Comparison of ENCODE assay signal across 13 cellular contexts in the genomic region with DNA sequence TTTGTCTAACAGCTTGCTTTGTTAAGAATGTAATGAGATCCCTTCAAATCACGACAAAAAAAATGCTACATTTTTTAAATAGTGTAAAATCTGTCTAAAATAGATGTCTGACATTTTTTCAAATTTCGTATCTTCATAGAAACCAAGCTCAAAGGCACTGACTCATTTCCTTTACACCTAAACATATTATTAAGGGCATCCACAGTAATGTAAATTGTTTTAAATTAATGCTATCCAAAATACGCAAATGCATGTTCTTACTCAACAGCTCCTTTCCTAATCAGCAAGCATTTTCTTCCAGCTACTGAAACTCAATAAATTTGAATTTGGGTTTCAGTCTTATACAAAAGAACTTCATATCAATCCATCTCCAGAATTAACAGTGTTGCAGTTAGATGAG. TPM values are rescaled to one million over a fixed set of nuclear protein-coding genes. Genes with fewer than 3 reads are reported as not detected.
DNase-seq lines count a peak whose midpoint lies in the region; ATAC-seq and TF ChIP-seq lines count a peak whose summit lies in the region.
"Had no signal": no experiment of that assay in that cellular context is flagged by ENCODE, and none has a peak within 500 bp of the region (broad histone marks: within the 10 kb centered on the region; RNA-seq: fewer than 3 reads in every experiment).

No MANE protein-coding gene starts in this region.

- H3K27ac Mint-ChIP-seq in activated CD8-positive, alpha-beta memory T cell treated with anti-CD3 and anti-CD28 coated beads, Interleukin-2, amount 10 ng/mL, durations not matched to agents 7 days and 5 days, result peak overlapping the region; percentile 52
- H3K27ac Mint-ChIP-seq in activated naive CD8-positive, alpha-beta T cell treated with anti-CD3 and anti-CD28 coated beads, Interleukin-2, amount 50 U/mL, for 24 hours, result peak overlapping the region; percentile 38
- peak overlapping the region in 2 of 3 experiments; percentile 13 to 65 for H3K27ac Mint-ChIP-seq in nephron

- DNase-seq in activated CD8-positive, alpha-beta memory T cell treated with anti-CD3 and anti-CD28 coated beads, Interleukin-2, amount 10 ng/mL, durations not matched to agents 7 days and 5 days, result no peak
- no peak for DNase-seq in activated CD8-positive, alpha-beta memory T cell treated with anti-CD3 and anti-CD28 coated beads for 24 hours
- DNase-seq in IMR-90, result peak; percentile 85
- DNase-seq in activated naive CD8-positive, alpha-beta T cell treated with anti-CD3 and anti-CD28 coated beads, Interleukin-2, amount 50 U/mL, for 24 hours, result no peak
- no peak for DNase-seq in NCI-H226
- no peak for DNase-seq in central memory CD4-positive, alpha-beta T cell
- DNase-seq: ACHN, amniotic stem cell, COR-L47, NCI-H1417 treated with DMSO at 0.1 percent for 48 hours, NCI-H524 treated with DMSO at 0.1 percent for 48 hours had no signal

- peaks cover 7 to 21% of the 10 kb centered on the region in 2 experiments for H3K79me1 ChIP-seq in IMR-90 (ENCODE audit: low read depth in 1 of 2, low read length in 2 of 2)

- WGBS in IMR-90 (ENCODE audit: extremely low coverage in 2 of 2, insufficient read length in 1 of 2), 2 experiments, result no CpG with 5 or more reads among the region's 3 CpGs

- H3K4me1 ChIP-seq in IMR-90 (ENCODE audit: control insufficient read depth, insufficient read depth, low read length), result peaks cover 10% of the 10 kb centered on the region

- peak overlapping the region; percentile 89; the same call in 1 of the 2 replicates for H3K14ac ChIP-seq in IMR-90 (replicated peaks; ENCODE audit: low read depth, low read length)

- peak overlapping the region; percentile 74; the same call in 1 of the 2 replicates for H3K27ac ChIP-seq in IMR-90 (ENCODE audit: insufficient read depth, low read length)

- H3K4me3 Mint-ChIP-seq in activated CD8-positive, alpha-beta memory T cell treated with anti-CD3 and anti-CD28 coated beads, Interleukin-2, amount 10 ng/mL, durations not matched to agents 7 days and 5 days, result peak overlapping the region; percentile 23
- peak overlapping the region; percentile 33 for H3K4me3 Mint-ChIP-seq in activated naive CD8-positive, alpha-beta T cell treated with anti-CD3 and anti-CD28 coated beads, Interleukin-2, amount 50 U/mL, for 24 hours
- peak overlapping the region in 1 of 3 experiments; percentile 29 for H3K4me3 Mint-ChIP-seq in nephron

- peak overlapping the region; percentile 93; the same call in 1 of the 2 replicates for H3K4ac ChIP-seq in IMR-90 (ENCODE audit: low read depth, low read length)

- H4K8ac ChIP-seq in IMR-90 (ENCODE audit: low read depth in 2 of 2, low read length in 2 of 2), result peak overlapping the region in 1 of 2 experiments; percentile 85; a peak in 2 of 4 replicates

- peaks cover 18% of the 10 kb centered on the region for H3K36me3 Mint-ChIP-seq in activated CD8-positive, alpha-beta memory T cell treated with anti-CD3 and anti-CD28 coated beads, Interleukin-2, amount 10 ng/mL, durations not matched to agents 7 days and 5 days
- H3K36me3 Mint-ChIP-seq in activated naive CD8-positive, alpha-beta T cell treated with anti-CD3 and anti-CD28 coated beads, Interleukin-2, amount 50 U/mL, for 24 hours (ENCODE audit: low read depth), result peaks cover 15% of the 10 kb centered on the region
- peaks cover 5% of the 10 kb centered on the region for H3K36me3 Mint-ChIP-seq in nephron (ENCODE audit: low read depth)

- H4K91ac ChIP-seq in IMR-90 (ENCODE audit: insufficient read depth, low read depth, low read length), result peak overlapping the region; percentile 84; the same call in 1 of the 2 replicates

- no peaks in the 10 kb centered on the region for H3K9me3 ChIP-seq in IMR-90 (ENCODE audit: control insufficient read depth, insufficient read depth, low read length)

- intact Hi-C loops in IMR-90 (cut with micrococcal nuclease), result no loop called here

- no peak for TF ChIP-seq RAD21 in IMR-90 (IDR thresholded peaks at IDR 0.05; ENCODE audit: low read length)

- peak overlapping the region; percentile 96; the same call in 1 of the 2 replicates for H2BK20ac ChIP-seq in IMR-90 (ENCODE audit: low read depth, low read length)

- dilution Hi-C loops in IMR-90 (cut with HindIII; ENCODE audit: low sequenced_read_pairs, unreplicated experiment), result no loop called here

- peak overlapping the region; percentile 96 for H3K4me2 ChIP-seq in IMR-90 (ENCODE audit: low read depth, low read length)

- BruUV-seq in IMR-90 (replicated peaks; lab: Mats Ljungman, UMichigan), result no TSS peak

- peak overlapping the region; percentile 33; the same call in 1 of the 2 replicates for H3K9ac ChIP-seq in IMR-90 (ENCODE audit: low read depth, low read length)

- POLR2A ChIA-PET in IMR-90 (lab: Charles Lee; ENCODE audit: unreplicated experiment), result no interaction called here

- ATAC-seq in activated CD8-positive, alpha-beta memory T cell treated with anti-CD3 and anti-CD28 coated beads, Interleukin-2, amount 10 ng/mL, durations not matched to agents 7 days and 5 days, result no peak
- ATAC-seq in IMR-90 (ENCODE audit: low read depth), result no peak; the same call in 1 of the 2 replicates
- ATAC-seq in activated naive CD8-positive, alpha-beta T cell treated with anti-CD3 and anti-CD28 coated beads, Interleukin-2, amount 50 U/mL, for 24 hours, result no peak
- no peak for ATAC-seq in HG02970 (IDR thresholded peaks at IDR 0.05; ENCODE audit: low FRiP score, unreplicated experiment)

- no peak overlapping the region for H2AK9ac ChIP-seq in IMR-90 (replicated peaks; ENCODE audit: low read depth, low read length, poor library complexity)

- TF ChIP-seq POLR2A in IMR-90 (IDR thresholded peaks at IDR 0.05; ENCODE audit: low read depth, low read length), result no peak

- H2AFZ ChIP-seq in IMR-90 (replicated peaks; ENCODE audit: low read length, poor library complexity), result no peak overlapping the region

- H4K20me1 ChIP-seq in IMR-90 (ENCODE audit: insufficient read depth, low read length), result peaks cover 11% of the 10 kb centered on the region

- peak overlapping the region; percentile 67 for H3K56ac ChIP-seq in IMR-90 (ENCODE audit: extremely low read depth, insufficient read depth, low read length)

- H3K18ac ChIP-seq in IMR-90 (ENCODE audit: low read depth, low read length), result peak overlapping the region; percentile 88

- no peaks in the 10 kb centered on the region for H3K9me1 ChIP-seq in IMR-90 (ENCODE audit: insufficient read depth, low read length)

- H2BK5ac ChIP-seq in IMR-90 (ENCODE audit: low read depth, low read length, poor library complexity, severe bottlenecking), result peak overlapping the region; percentile 100

- peaks cover 45% of the 10 kb centered on the region for H3K4me1 Mint-ChIP-seq in activated CD8-positive, alpha-beta memory T cell treated with anti-CD3 and anti-CD28 coated beads, Interleukin-2, amount 10 ng/mL, durations not matched to agents 7 days and 5 days
- H3K4me1 Mint-ChIP-seq in activated naive CD8-positive, alpha-beta T cell treated with anti-CD3 and anti-CD28 coated beads, Interleukin-2, amount 50 U/mL, for 24 hours, result peaks cover 50% of the 10 kb centered on the region
- H3K4me1 Mint-ChIP-seq in nephron, result peaks cover 27% of the 10 kb centered on the region

- H2BK120ac ChIP-seq in IMR-90 (ENCODE audit: low read depth, low read length), result peak overlapping the region; percentile 88

- no peaks in the 10 kb centered on the region for H3K27me3 ChIP-seq in IMR-90 (ENCODE audit: control insufficient read depth, insufficient read depth, low read length)

- H4K5ac ChIP-seq in IMR-90 (ENCODE audit: low read depth, low read length), result peak overlapping the region; percentile 75; the same call in 1 of the 2 replicates

- in situ Hi-C loops in IMR-90 (cut with MboI; ENCODE audit: low sequenced_read_pairs), result no loop called here

- H3K23ac ChIP-seq in IMR-90 (ENCODE audit: low read depth, low read length), result peak overlapping the region; percentile 97; the same call in 1 of the 2 replicates

- H3K4me3 ChIP-seq in IMR-90 (ENCODE audit: insufficient read depth, low read depth, low read length), result peak overlapping the region; percentile 32; the same call in 1 of the 2 replicates

- CTCF ChIA-PET in activated CD8-positive, alpha-beta memory T cell treated with anti-CD3 and anti-CD28 coated beads, Interleukin-2, amount 10 ng/mL, durations not matched to agents 7 days and 5 days (lab: Charles Lee), result interaction anchor here (0.8 to 1.1 kb wide), 2 partner anchors 10 to 36 kb away, joined by 3 read pairs; no protein-coding TSS in a partner anchor
- CTCF ChIA-PET in IMR-90 (lab: Yijun Ruan, JAX), result no interaction called here

- no peaks in the 10 kb centered on the region for H3K27me3 Mint-ChIP-seq in activated CD8-positive, alpha-beta memory T cell treated with anti-CD3 and anti-CD28 coated beads, Interleukin-2, amount 10 ng/mL, durations not matched to agents 7 days and 5 days
- H3K27me3 Mint-ChIP-seq in activated naive CD8-positive, alpha-beta T cell treated with anti-CD3 and anti-CD28 coated beads, Interleukin-2, amount 50 U/mL, for 24 hours, result no peaks in the 10 kb centered on the region
- peaks cover 2% of the 10 kb centered on the region for H3K27me3 Mint-ChIP-seq in nephron (ENCODE audit: low read depth)

- peak overlapping the region; percentile 30; the same call in 1 of the 2 replicates for H2AK5ac ChIP-seq in IMR-90 (ENCODE audit: low read depth, low read length)

- no peaks in the 10 kb centered on the region for H3K9me3 Mint-ChIP-seq in activated CD8-positive, alpha-beta memory T cell treated with anti-CD3 and anti-CD28 coated beads, Interleukin-2, amount 10 ng/mL, durations not matched to agents 7 days and 5 days (ENCODE audit: low read depth)
- H3K9me3 Mint-ChIP-seq in activated naive CD8-positive, alpha-beta T cell treated with anti-CD3 and anti-CD28 coated beads, Interleukin-2, amount 50 U/mL, for 24 hours, result no peaks in the 10 kb centered on the region
- no peaks in the 10 kb centered on the region for H3K9me3 Mint-ChIP-seq in nephron

- TF ChIP-seq CTCF in IMR-90 (conservative IDR thresholded peaks at IDR 0.05; ENCODE audit: low read depth, low read length) (no peak), nephron (IDR thresholded peaks at IDR 0.05; ENCODE audit: unreplicated experiment in 3 of 3) (no peak)

- peak overlapping the region; percentile 35; the same call in 1 of the 3 replicates for H2BK15ac ChIP-seq in IMR-90 (ENCODE audit: low read depth, low read length)

- peaks cover 1% of the 10 kb centered on the region for H3K36me3 ChIP-seq in IMR-90 (ENCODE audit: control insufficient read depth, insufficient read depth, low read length)

RNA-seq across cellular contexts. Expression of gene C16orf87, which starts 4.4 kb away (rescaled TPM):
- 10 to 100 TPM; 13.3 to 19.1 TPM for total RNA-seq in activated CD8-positive, alpha-beta memory T cell treated with anti-CD3 and anti-CD28 coated beads, Interleukin-2, amount 10 ng/mL, durations not matched to agents 7 days and 5 days
- 6.3 and 16.4 TPM in 2 replicates for total RNA-seq in IMR-90 (2012; rRNA removed)
- polyA plus RNA-seq in IMR-90 (2012; rRNA removed), result 6.2 and 8.1 TPM in 2 replicates
- polyA plus RNA-seq in IMR-90 (2012; cell fraction: cytosol; rRNA removed), result 1.0 and 1.2 TPM in 2 replicates
- polyA plus RNA-seq in IMR-90 (2012; cell fraction: nucleus; rRNA removed; ENCODE audit: low replicate concordance), result 0.32 and 2.2 TPM in 2 replicates

RNA-seq across cellular contexts. Expression of gene GPT2, which starts 57.5 kb away (rescaled TPM):
- total RNA-seq in activated CD8-positive, alpha-beta memory T cell treated with anti-CD3 and anti-CD28 coated beads, Interleukin-2, amount 10 ng/mL, durations not matched to agents 7 days and 5 days, result 10 to 100 TPM in 1 of 2 experiments, 1 to 10 TPM in 1; 9.6 to 21.4 TPM
- total RNA-seq in IMR-90 (2012; rRNA removed), result 20.8 and 31.5 TPM in 2 replicates
- polyA plus RNA-seq in IMR-90 (2012; rRNA removed), result 23.2 and 26.4 TPM in 2 replicates
- polyA plus RNA-seq in IMR-90 (2012; cell fraction: cytosol; rRNA removed), result 26.5 and 36.1 TPM in 2 replicates
- polyA plus RNA-seq in IMR-90 (2012; cell fraction: nucleus; rRNA removed; ENCODE audit: low replicate concordance), result 20.3 and 39.8 TPM in 2 replicates
